ENCODE assay signal across 8 cellular contexts in genomic region chr16:84115919-84116719, GRCh38. TPM values are rescaled to one million over a fixed set of nuclear protein-coding genes. Genes with fewer than 3 reads are reported as not detected.
DNase-seq lines count a peak whose midpoint lies in the region; ATAC-seq, FAIRE-seq and TF ChIP-seq lines count a peak whose summit lies in the region.

No MANE protein-coding gene starts in this region.

- peaks cover 0 to 5% (median 0%) of the 10 kb centered on the region in 3 experiments for H3K36me3 ChIP-seq in naive thymus-derived CD4-positive, alpha-beta T cell (ENCODE audit: control insufficient read depth in 2 of 3, insufficient read depth in 3 of 3, low read length in 3 of 3)

- peaks cover 14 to 18% of the 10 kb centered on the region in 2 donors for H3K4me1 ChIP-seq in naive thymus-derived CD4-positive, alpha-beta T cell (ENCODE audit: control insufficient read depth in 2 of 2, insufficient read depth in 2 of 2, low read length in 2 of 2)

- H3K27ac Mint-ChIP-seq in naive thymus-derived CD4-positive, alpha-beta T cell: peak overlapping the region; percentile 93 to 98 (median 96)

- H3K4me3 Mint-ChIP-seq in naive thymus-derived CD4-positive, alpha-beta T cell: peak overlapping the region; percentile 86 to 96 (median 94)

- no peaks in the 10 kb centered on the region for H3K27me3 Mint-ChIP-seq in naive thymus-derived CD4-positive, alpha-beta T cell

- FAIRE-seq in H54 (lab: Jason Lieb, UNC): no peak

- H3K9me3 Mint-ChIP-seq in naive thymus-derived CD4-positive, alpha-beta T cell: no peaks in the 10 kb centered on the region

- CTCF ChIA-PET in naive thymus-derived CD4-positive, alpha-beta T cell (lab: Charles Lee): interaction anchor here (1.5 to 2.0 kb wide), 2 partner anchors 32 to 71 kb away, joined by 6 to 8 read pairs; partner anchors contain the start of gene TAF1C

- peak; percentile 23 for TF ChIP-seq CTCF in LNCaP clone FGC (IDR thresholded peaks at IDR 0.05; ENCODE audit: control insufficient read depth, extremely low read depth, insufficient read depth)
- TF ChIP-seq CTCF in VCaP (conservative IDR thresholded peaks at IDR 0.05): peak; percentile 62

- H3K27me3 ChIP-seq in naive thymus-derived CD4-positive, alpha-beta T cell (ENCODE audit: control insufficient read depth in 2 of 2, insufficient read depth in 2 of 2, low read length in 2 of 2): no peaks in the 10 kb centered on the region

- peak overlapping the region; percentile 92 for H3K27ac ChIP-seq in VCaP
- peak overlapping the region; percentile 86 for H3K27ac ChIP-seq in naive thymus-derived CD4-positive, alpha-beta T cell (ENCODE audit: low read depth, low read length)

- peak overlapping the region; percentile 93 for H3K4me3 ChIP-seq in LNCaP clone FGC (ENCODE audit: low read depth, low read length)
- peak overlapping the region; percentile 99 for H3K4me3 ChIP-seq in naive thymus-derived CD4-positive, alpha-beta T cell (ENCODE audit: low read length)

- intact Hi-C loops in naive thymus-derived CD4-positive, alpha-beta T cell (cut with micrococcal nuclease): loop anchor here (1.0 to 10.0 kb wide), 11 partner anchors 28 to 1439 kb away; partner anchors contain the start of genes DNAAF1 (in 2 of the 2), HSBP1 (in 2 of the 2), HSDL1 (in 2 of the 2) and TAF1C (in 2 of the 2)

- peak; percentile 69 for ATAC-seq in naive thymus-derived CD4-positive, alpha-beta T cell

- peaks cover 11 to 41% (median 26%) of the 10 kb centered on the region in 7 donors for H3K4me1 Mint-ChIP-seq in naive thymus-derived CD4-positive, alpha-beta T cell

- POLR2A ChIA-PET in naive thymus-derived CD4-positive, alpha-beta T cell (lab: Charles Lee): interaction anchor here (0.6 to 3.0 kb wide), 16 partner anchors 11 to 73 kb away, joined by 3 to 21 read pairs (median 5); partner anchors contain the start of genes DNAAF1, HSDL1 and TAF1C

- DNase-seq in activated CD8-positive, alpha-beta memory T cell treated with anti-CD3 and anti-CD28 coated beads, Interleukin-2, amount 50 U/mL, for 24 hours (ENCODE audit: extremely low read depth): peak; percentile 7
- DNase-seq in activated CD8-positive, alpha-beta memory T cell treated with anti-CD3 and anti-CD28 coated beads for 24 hours: no peak
- DNase-seq in H54 (ENCODE audit: insufficient read length, low spot score) (peak; percentile 30), LNCaP clone FGC (ENCODE audit: low read depth) (peak; percentile 18), erythroblast (lab: John Stamatoyannopoulos, UW) (peak; percentile 86 to 87), ureter (ENCODE audit: low spot score) (peak; percentile 57)
- DNase-seq in naive thymus-derived CD4-positive, alpha-beta T cell: peak in 5 of 9 donors; percentile 69 to 81 (median 77)

- H3K36me3 Mint-ChIP-seq in naive thymus-derived CD4-positive, alpha-beta T cell: peaks cover 0 to 2% (median 0%) of the 10 kb centered on the region in 5 donors

- no peaks in the 10 kb centered on the region for H3K9me3 ChIP-seq in naive thymus-derived CD4-positive, alpha-beta T cell (ENCODE audit: control insufficient read depth in 2 of 3, low read length in 3 of 3)

- TF ChIP-seq POLR2A in H54 (IDR thresholded peaks at IDR 0.05; ENCODE audit: low read depth, low read length) (no peak), erythroblast (IDR thresholded peaks at IDR 0.05; ENCODE audit: low read length) (no peak)

RNA-seq across cellular contexts. Expression of gene MBTPS1, which starts 0.6 kb away (rescaled TPM):
- total RNA-seq in naive thymus-derived CD4-positive, alpha-beta T cell: 100 to 1,000 TPM in 4 of 5 experiments, 10 to 100 TPM in 1; 65.3 to 157 (median 138) TPM
- polyA plus RNA-seq in naive thymus-derived CD4-positive, alpha-beta T cell: 10 to 100 TPM; 48.6 to 89.4 TPM
- total RNA-seq in ureter: 103 TPM

RNA-seq across cellular contexts. Expression of gene HSDL1, which starts 28.9 kb away (rescaled TPM):
- total RNA-seq in naive thymus-derived CD4-positive, alpha-beta T cell: 10 to 100 TPM; 12.6 to 26.6 (median 14.4) TPM
- polyA plus RNA-seq in naive thymus-derived CD4-positive, alpha-beta T cell: 10 to 100 TPM; 10.1 to 12.2 TPM
- 18.3 TPM for total RNA-seq in ureter

RNA-seq across cellular contexts. Expression of gene DNAAF1, which starts 29.0 kb away (rescaled TPM):
- total RNA-seq in naive thymus-derived CD4-positive, alpha-beta T cell: 1 to 10 TPM in 1 of 5 experiments, under 1 TPM in 1, not detected in 3; 0.66 to 2.2 TPM
- under 1 TPM; 0.06 to 0.09 TPM for polyA plus RNA-seq in naive thymus-derived CD4-positive, alpha-beta T cell
- 1.7 TPM for total RNA-seq in ureter
